In genomic region chr11:1572200-1573076, GRCh38 we compare ENCODE assay signal across 8 cellular contexts. TPM values are rescaled to one million over a fixed set of nuclear protein-coding genes. Genes with fewer than 3 reads are reported as not detected.
DNase-seq lines count a peak whose midpoint lies in the region; ATAC-seq and TF ChIP-seq lines count a peak whose summit lies in the region.

TSS of gene DUSP8 (minus strand) at chr11:1572271. CDS start at chr11:1565826, 6,445 bp downstream.

- H3K27ac Mint-ChIP-seq in Caco-2 (ENCODE audit: unreplicated experiment), result no peak within 1 kb of the TSS

- H3K36me3 Mint-ChIP-seq in Caco-2 (ENCODE audit: insufficient read depth, unreplicated experiment), result no peaks in the 10 kb centered on the region

- CTCF ChIA-PET in Caco-2 (lab: Charles Lee), result interaction anchor here (0.6 to 3.8 kb wide), 2 partner anchors 26 to 78 kb away, joined by 4 to 138 read pairs; no protein-coding TSS in a partner anchor

- intact Hi-C loops in Caco-2 (cut with micrococcal nuclease; ENCODE audit: unreplicated experiment), result loop anchor here (5.0 kb wide), 1 partner anchor 460 kb away; no protein-coding TSS in a partner anchor
- intact Hi-C loops in ascending aorta (cut with DNase I), result loop anchor here (5.0 to 10.0 kb wide), 7 partner anchors 90 to 1065 kb away; partner anchors contain the start of genes CTSD and RNH1
- intact Hi-C loops in left ventricle myocardium superior (cut with micrococcal nuclease), result no loop called here
- intact Hi-C loops in posterior vena cava (cut with DNase I), result loop anchor here in 1 of 2 donors (2.0 kb wide), 1 partner anchor 26 kb away; no protein-coding TSS in a partner anchor

- peak within 1 kb of the TSS; percentile 70 for H3K4me3 Mint-ChIP-seq in Caco-2 (ENCODE audit: unreplicated experiment)

- H3K9me3 ChIP-seq in Caco-2, result no peaks in the 10 kb centered on the region; the same call in 1 of the 2 replicates
- no peaks in the 10 kb centered on the region for H3K9me3 ChIP-seq in ascending aorta
- no peaks in the 10 kb centered on the region for H3K9me3 ChIP-seq in tibial nerve

- TF ChIP-seq EP300 in tibial nerve (IDR thresholded peaks at IDR 0.05), result no peak

- peak within 1 kb of the TSS; percentile 80 to 87 for H3K27ac ChIP-seq in ascending aorta
- peak within 1 kb of the TSS; percentile 86 to 99 (median 94) for H3K27ac ChIP-seq in tibial nerve

- peaks cover 6% of the 10 kb centered on the region for H3K4me1 Mint-ChIP-seq in Caco-2 (ENCODE audit: low read depth, unreplicated experiment)

- TSS peak; percentile 40 for BruUV-seq in Caco-2 (replicated peaks; lab: Mats Ljungman, UMichigan)

- ATAC-seq in left ventricle myocardium superior, result peak; percentile 75

- TF ChIP-seq CTCF in Caco-2 (IDR thresholded peaks at IDR 0.05; ENCODE audit: insufficient read depth in 1 of 2, low read depth in 1 of 2, low read length in 1 of 2, severe bottlenecking in 1 of 2, unreplicated experiment in 1 of 2), result no peak
- TF ChIP-seq CTCF in ascending aorta (IDR thresholded peaks at IDR 0.05), result no peak
- peak in 1 of 5 experiments; percentile 22 for TF ChIP-seq CTCF in tibial nerve (IDR thresholded peaks at IDR 0.05)

- no peaks in the 10 kb centered on the region for H3K9me3 Mint-ChIP-seq in Caco-2 (ENCODE audit: unreplicated experiment)

- peaks cover 14% of the 10 kb centered on the region; the same call in 1 of the 2 replicates for H3K4me1 ChIP-seq in Caco-2
- peaks cover 21 to 27% of the 10 kb centered on the region in 2 donors for H3K4me1 ChIP-seq in ascending aorta
- peaks cover 0 to 69% (median 22%) of the 10 kb centered on the region in 4 donors for H3K4me1 ChIP-seq in tibial nerve

- H3K27me3 ChIP-seq in Caco-2 (replicated peaks; ENCODE audit: control insufficient read depth, insufficient read depth, low read length) (peaks cover 2% of the 10 kb centered on the region), ascending aorta (no peaks in the 10 kb centered on the region), tibial nerve (peaks cover 0 to 35% of the 10 kb centered on the region in 2 donors)

- no peaks in the 10 kb centered on the region for H3K36me3 ChIP-seq in Caco-2 (ENCODE audit: control insufficient read depth, insufficient read depth, low read length)
- H3K36me3 ChIP-seq in ascending aorta, result no peaks in the 10 kb centered on the region
- H3K36me3 ChIP-seq in tibial nerve, result no peaks in the 10 kb centered on the region

- POLR2A ChIA-PET in Caco-2 (lab: Charles Lee), result interaction anchor here (0.5 to 0.8 kb wide), 4 partner anchors 26 to 638 kb away, joined by 3 to 4 read pairs (median 4); no protein-coding TSS in a partner anchor

- WGBS in tibial nerve, 2 donors, result 0 to 1% methylated on average over 13 to 14 of the region's 123 CpGs

- H3K27me3 Mint-ChIP-seq in Caco-2 (ENCODE audit: insufficient read depth, unreplicated experiment), result no peaks in the 10 kb centered on the region

- DNase-seq in Caco-2, result peak; percentile 86 to 93
- peak; percentile 18 for DNase-seq in GOT3 (lab: John Stamatoyannopoulos, UW)
- DNase-seq in NCI-H1436 (lab: John Stamatoyannopoulos, UW), result peak; percentile 89
- peak; percentile 91 for DNase-seq in T-helper 22 cell (ENCODE audit: low read depth)
- DNase-seq in ascending aorta (ENCODE audit: low spot score in 2 of 2), result peak; percentile 65 to 96
- peak; percentile 97 for DNase-seq in left ventricle myocardium superior
- DNase-seq in posterior vena cava (ENCODE audit: low spot score), result peak; percentile 96
- peak; percentile 84 to 88 for DNase-seq in tibial nerve (ENCODE audit: low spot score in 2 of 2)

- peak in 1 of 2 donors; percentile 59 for TF ChIP-seq POLR2A in tibial nerve (IDR thresholded peaks at IDR 0.05)

- peak within 1 kb of the TSS; percentile 57 for H3K4me3 ChIP-seq in Caco-2 (ENCODE audit: low read depth, low read length)
- peak within 1 kb of the TSS; percentile 57 to 93 for H3K4me3 ChIP-seq in ascending aorta
- H3K4me3 ChIP-seq in tibial nerve, result peak within 1 kb of the TSS; percentile 57 to 73 (median 64)

RNA-seq across cellular contexts. Expression of gene DUSP8, which starts in this region (rescaled TPM):
- total RNA-seq in Caco-2 (2022) (7.7 and 12.1 TPM in 2 replicates), ascending aorta (27.0 TPM), left ventricle myocardium superior (7.7 TPM), posterior vena cava (10 to 100 TPM; 11.0 to 19.4 TPM), tibial nerve (10 to 100 TPM in 1 of 4 donors, 1 to 10 TPM in 3; 1.9 to 10.8 (median 3.4) TPM)

Comparison
In these comparisons a context has a peak if more than half of its experiments do, and no peak if none do; other contexts are left out.
1. Peak in every context shown above with its lines: DNase-seq, ATAC-seq, H3K4me3 ChIP-seq and H3K27ac ChIP-seq.
2. DNase-seq: peak in every context shown above with its lines; median percentile 97 in left ventricle myocardium superior; 96 in posterior vena cava; 91 in T-helper 22 cell; 90 in Caco-2; 89 in NCI-H1436; 86 in tibial nerve; 80 in ascending aorta; 18 in GOT3.